21 cellular contexts compared by ENCODE assay signal in the genomic region with DNA sequence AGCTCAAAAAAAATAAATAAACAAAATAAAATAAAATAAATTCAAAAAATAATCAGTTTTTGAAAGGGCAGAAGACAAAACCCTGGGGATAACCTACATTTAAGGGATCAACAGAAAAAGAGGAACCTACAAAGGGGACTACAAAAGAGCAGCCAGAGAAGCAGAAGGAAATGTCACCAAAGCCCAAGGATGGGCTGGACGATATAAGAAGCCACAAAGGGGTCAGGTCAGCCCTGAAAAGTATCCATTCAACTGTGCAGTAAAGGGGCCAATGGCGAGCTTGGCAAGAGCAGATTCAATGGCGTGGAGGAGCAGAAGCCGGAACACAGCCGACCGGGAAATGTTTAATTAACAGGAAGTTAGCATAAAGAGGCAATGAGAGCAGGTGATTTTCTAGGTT.
DNase-seq lines count a peak whose midpoint lies in the region; TF ChIP-seq lines count a peak whose summit lies in the region.
"Had no signal": no experiment of that assay in that cellular context is flagged by ENCODE, and none has a peak within 500 bp of the region (broad histone marks: within the 10 kb centered on the region; RNA-seq: fewer than 3 reads in every experiment).

No MANE protein-coding gene starts in this region.

- H3K9ac ChIP-seq in BLaER1 treated with 17β-estradiol and CSF1 and Interleukin-3, amounts not matched to agents 10 nM and 100 nM = no peak overlapping the region

- H3K27ac ChIP-seq in BLaER1 treated with 17β-estradiol and CSF1 and Interleukin-3, amounts not matched to agents 10 nM and 100 nM = no peak overlapping the region; a peak in 1 of 22 replicates
- H3K27ac ChIP-seq in HEK293 (ENCODE audit: extremely low read depth, low read depth, low read length) (no peak overlapping the region), tibial artery (no peak overlapping the region), RWPE1 (no peak overlapping the region)
- H3K27ac ChIP-seq: lower lobe of right lung, Peyer's patch, SJSA1, transverse colon had no signal

- CTCF ChIA-PET in HEK293 (lab: Yijun Ruan, JAX) (interaction anchor here (0.5 kb wide), 1 partner anchor 30 kb away, joined by 3 read pairs; no protein-coding TSS in a partner anchor), RWPE1 (lab: Yijun Ruan, JAX) (interaction anchor here (0.7 kb wide), 1 partner anchor 10 kb away, joined by 6 read pairs; no protein-coding TSS in a partner anchor)

- no peaks in the 10 kb centered on the region for H3K9me3 ChIP-seq in BLaER1 treated with 17β-estradiol and CSF1 and Interleukin-3, amounts not matched to agents 10 nM and 100 nM (replicated peaks in 1 of 11)
- H3K9me3 ChIP-seq in HEK293 (ENCODE audit: control insufficient read depth, insufficient read depth, low read depth, low read length) = no peaks in the 10 kb centered on the region
- no peaks in the 10 kb centered on the region for H3K9me3 ChIP-seq in tibial artery
- H3K9me3 ChIP-seq: lower lobe of right lung, Peyer's patch, SJSA1, transverse colon had no signal

- peaks cover 0 to 80% (median 14%) of the 10 kb centered on the region in 11 experiments; a peak in 12 of 22 replicates for H3K36me3 ChIP-seq in BLaER1 treated with 17β-estradiol and CSF1 and Interleukin-3, amounts not matched to agents 10 nM and 100 nM
- H3K36me3 ChIP-seq in HEK293 (ENCODE audit: control insufficient read depth in 2 of 2, insufficient read depth in 1 of 2, low read length in 2 of 2) = peaks cover 13 to 44% of the 10 kb centered on the region in 2 experiments
- peaks cover 12 to 56% (median 22%) of the 10 kb centered on the region in 3 donors for H3K36me3 ChIP-seq in tibial artery

- H4K20me1 ChIP-seq in BLaER1 treated with 17β-estradiol and CSF1 and Interleukin-3, amounts not matched to agents 10 nM and 100 nM = peaks cover 0 to 11% (median 0%) of the 10 kb centered on the region in 11 experiments; a peak in 3 of 22 replicates

- H3K4me3 ChIP-seq in BLaER1 treated with 17β-estradiol and CSF1 and Interleukin-3, amounts not matched to agents 10 nM and 100 nM = no peak overlapping the region
- H3K4me3 ChIP-seq in HEK293 (ENCODE audit: low read depth, low read length) = no peak overlapping the region
- H3K4me3 ChIP-seq in tibial artery = no peak overlapping the region
- H3K4me3 ChIP-seq: lower lobe of right lung, Peyer's patch, SJSA1, transverse colon had no signal

- peaks cover 0 to 25% (median 11%) of the 10 kb centered on the region in 10 experiments; a peak in 10 of 20 replicates for H3K4me1 ChIP-seq in BLaER1 treated with 17β-estradiol and CSF1 and Interleukin-3, amounts not matched to agents 10 nM and 100 nM
- H3K4me1 ChIP-seq in HEK293 (ENCODE audit: control insufficient read depth, insufficient read depth, low read length) (no peaks in the 10 kb centered on the region), tibial artery (no peaks in the 10 kb centered on the region)
- H3K4me1 ChIP-seq: lower lobe of right lung, Peyer's patch, SJSA1, transverse colon had no signal

- DNase-seq in OCI-M1 (lab: John Stamatoyannopoulos, UW) = peak; percentile 5
- peak; percentile 9 for DNase-seq in medulla oblongata (ENCODE audit: extremely low spot score)
- no peak for DNase-seq in islet precursor cell
- no peak for DNase-seq in tibial artery
- no peak for DNase-seq in RWPE1 (ENCODE audit: low spot score)
- no peak for DNase-seq in NCI-H510A treated with DMSO at 0.1 percent for 48 hours (lab: John Stamatoyannopoulos, UW)
- DNase-seq: activated CD4-positive, CD25-positive, alpha-beta regulatory T cell treated with anti-CD3 and anti-CD28 coated beads, Interleukin-2, amount 50 U/mL, for 72 hours; hippocampal formation; Karpas-422; lower lobe of right lung; NCI-H1105; NCI-H2081 treated with DMSO at 0.1 percent for 48 hours; NCI-H446; occipital lobe; Peyer's patch; small intestine; stimulated activated naive CD4-positive, alpha-beta T cell treated with Interleukin-2 at 50 U/mL for 16 hours; transverse colon had no signal

- intact Hi-C loops in tibial artery (cut with DNase I; ENCODE audit: low total_unique reads) = no loop called here

- TF ChIP-seq CTCF in HEK293 (tag by site-specific recombination; IDR thresholded peaks at IDR 0.05) (no peak), tibial artery (IDR thresholded peaks at IDR 0.05) (no peak), RWPE1 (conservative IDR thresholded peaks at IDR 0.05; ENCODE audit: low read depth) (no peak)

- peak overlapping the region in 6 of 11 experiments; percentile 5 to 62 (median 44); a peak in 10 of 22 replicates for H3K4me2 ChIP-seq in BLaER1 treated with 17β-estradiol and CSF1 and Interleukin-3, amounts not matched to agents 10 nM and 100 nM

- POLR2A ChIA-PET in HEK293 (lab: Yijun Ruan, JAX) = no interaction called here
- POLR2A ChIA-PET in RWPE1 (lab: Yijun Ruan, JAX; ENCODE audit: low non-redundant PET) = no interaction called here

- no peaks in the 10 kb centered on the region for H3K27me3 ChIP-seq in BLaER1 treated with 17β-estradiol and CSF1 and Interleukin-3, amounts not matched to agents 10 nM and 100 nM
- no peaks in the 10 kb centered on the region for H3K27me3 ChIP-seq in tibial artery
- H3K27me3 ChIP-seq: Peyer's patch, SJSA1, transverse colon had no signal

TF ChIP-seq in HEK293, 187 proteins besides CTCF, POLR2A, EP300 and RAD21:
- TF ChIP-seq ZNF600 (tag by site-specific recombination; IDR thresholded peaks at IDR 0.05) = peak; percentile 45; the same call in 1 of the 2 replicates
- no peak for TF ChIP-seq FEZF1 (tag by site-specific recombination; IDR thresholded peaks at IDR 0.05)
- TF ChIP-seq ZNF549 (tag by site-specific recombination; IDR thresholded peaks at IDR 0.05) = no peak
- TF ChIP-seq ZNF433 (tag by site-specific recombination; IDR thresholded peaks at IDR 0.05; ENCODE audit: low read depth) = no peak

Comparison
In these comparisons a context has a peak if more than half of its experiments do, and no peak if none do; other contexts are left out.
1. DNase-seq: peak in OCI-M1 (single experiment) and medulla oblongata (single experiment); none in islet precursor cell (single experiment), tibial artery (0 of 2), RWPE1 (single experiment) and NCI-H510A treated with DMSO at 0.1 percent for 48 hours (single experiment).